Comparison of ENCODE assay signal across 22 cellular contexts in genomic region chr20:22289442-22289841, GRCh38.
"Had no signal": no experiment of that assay in that cellular context is flagged by ENCODE, and none has a peak within 500 bp of the region (broad histone marks: within the 10 kb centered on the region; RNA-seq: fewer than 3 reads in every experiment).

No MANE protein-coding gene starts in this region.

- FAIRE-seq: kidney had no signal

- H3K4me1 ChIP-seq: left lung, lower lobe of right lung, prostate gland, sigmoid colon, stomach, tibial artery, uterus had no signal

- H3K4me3 ChIP-seq: left lung, lower lobe of right lung, ovary, prostate gland, sigmoid colon, smooth muscle cell, stomach, thoracic aorta, tibial artery, uterus had no signal

- DNase-seq: hippocampal formation; kidney; left colon; left lung; lower lobe of right lung; mesendoderm; naive thymus-derived CD4-positive, alpha-beta T cell; ovary; retina; right cardiac atrium; sigmoid colon; stimulated activated CD4-positive, alpha-beta T cell treated with anti-CD3 and anti-CD28 coated beads, Interleukin-1b, Interleukin-23, amount 100 ng/mL, for 48 hours; stimulated activated CD4-positive, alpha-beta T cell treated with anti-CD3 and anti-CD28 coated beads, Interleukin-2, amount 100 ng/mL, for 48 hours; stimulated activated CD4-positive, alpha-beta T cell treated with anti-CD3 and anti-CD28 coated beads, Interleukin-4, amount 100 ng/mL, for 4 hours; stimulated activated CD8-positive, alpha-beta memory T cell treated with anti-CD3 and anti-CD28 coated beads, Interleukin-4, amount 100 ng/mL, for 48 hours; stimulated activated naive CD8-positive, alpha-beta T cell treated with anti-CD3 and anti-CD28 coated beads, Interleukin-15, Interleukin-2, amounts not matched to agents 100 U/mL and 50 U/mL, for 24 hours; stomach; tibial artery; uterus had no signal

- H3K36me3 ChIP-seq: left lung, lower lobe of right lung, ovary, prostate gland, sigmoid colon, stomach, thoracic aorta, tibial artery, uterus had no signal

- H3K27me3 ChIP-seq: ovary, uterus had no signal

- H3K27ac ChIP-seq: left lung, lower lobe of right lung, ovary, prostate gland, sigmoid colon, stomach, thoracic aorta, tibial artery, uterus had no signal

- H3K9me3 ChIP-seq: left lung, lower lobe of right lung, ovary, prostate gland, sigmoid colon, stomach, thoracic aorta, tibial artery, uterus had no signal

- H3K4me2 ChIP-seq: smooth muscle cell had no signal
